8 cellular contexts compared by ENCODE assay signal in the genomic region with DNA sequence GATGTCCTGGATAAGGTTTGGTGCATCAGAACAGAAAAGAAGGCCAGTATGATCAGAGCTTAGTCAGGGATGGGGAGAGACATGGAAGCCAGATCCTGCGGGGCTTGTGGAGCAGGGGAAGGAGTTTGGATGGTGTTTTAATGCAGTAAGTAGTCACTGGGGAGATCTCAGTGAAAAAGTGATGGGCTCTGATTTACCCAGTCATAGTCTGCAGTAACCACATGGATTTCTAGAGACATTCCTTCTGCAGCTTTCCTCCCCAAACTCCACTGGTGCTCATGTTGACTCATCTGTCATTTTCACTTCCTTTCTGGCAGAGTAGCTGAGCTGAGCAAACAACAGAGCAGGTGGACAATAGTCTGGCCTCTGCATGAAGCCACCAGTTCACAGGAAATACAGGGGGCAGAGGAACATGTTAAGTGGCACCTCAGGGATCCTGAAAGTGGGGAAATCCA.
DNase-seq lines count a peak whose midpoint lies in the region; ATAC-seq and TF ChIP-seq lines count a peak whose summit lies in the region.

No MANE protein-coding gene starts in this region.

- no peak overlapping the region for H3K4me3 ChIP-seq in transverse colon
- H3K4me3 ChIP-seq in psoas muscle: no peak overlapping the region

- peaks cover 8% of the 10 kb centered on the region for H3K36me3 Mint-ChIP-seq in activated CD4-positive, alpha-beta memory T cell treated with anti-CD3 and anti-CD28 coated beads for 36 hours
- peaks cover 2% of the 10 kb centered on the region for H3K36me3 Mint-ChIP-seq in activated CD4-positive, alpha-beta memory T cell treated with anti-CD3 and anti-CD28 coated beads, Interleukin-2, amount 10 ng/mL, durations not matched to agents 7 days and 5 days (ENCODE audit: low read depth)
- H3K36me3 Mint-ChIP-seq in dendritic cell treated with granulocyte-macrophage colony-stimulating factor and Interleukin-4, amounts not matched to agents 40 ng/mL and 50 ng/mL, for 4 days (ENCODE audit: low read depth): peaks cover 42% of the 10 kb centered on the region

- no peaks in the 10 kb centered on the region for H3K27me3 Mint-ChIP-seq in activated CD4-positive, alpha-beta memory T cell treated with anti-CD3 and anti-CD28 coated beads for 36 hours
- no peaks in the 10 kb centered on the region for H3K27me3 Mint-ChIP-seq in activated CD4-positive, alpha-beta memory T cell treated with anti-CD3 and anti-CD28 coated beads, Interleukin-2, amount 10 ng/mL, durations not matched to agents 7 days and 5 days
- no peaks in the 10 kb centered on the region for H3K27me3 Mint-ChIP-seq in dendritic cell treated with granulocyte-macrophage colony-stimulating factor and Interleukin-4, amounts not matched to agents 40 ng/mL and 50 ng/mL, for 4 days

- POLR2A ChIA-PET in activated CD4-positive, alpha-beta memory T cell treated with anti-CD3 and anti-CD28 coated beads for 36 hours (lab: Charles Lee): interaction anchor here (1.8 to 2.1 kb wide), 2 partner anchors 31 to 77 kb away, joined by 6 to 8 read pairs; no protein-coding TSS in a partner anchor
- POLR2A ChIA-PET in activated CD4-positive, alpha-beta memory T cell treated with anti-CD3 and anti-CD28 coated beads, Interleukin-2, amount 10 ng/mL, durations not matched to agents 7 days and 5 days (lab: Charles Lee): no interaction called here

- H3K4me3 Mint-ChIP-seq in activated CD4-positive, alpha-beta memory T cell treated with anti-CD3 and anti-CD28 coated beads for 36 hours: no peak overlapping the region
- H3K4me3 Mint-ChIP-seq in activated CD4-positive, alpha-beta memory T cell treated with anti-CD3 and anti-CD28 coated beads, Interleukin-2, amount 10 ng/mL, durations not matched to agents 7 days and 5 days: no peak overlapping the region
- H3K4me3 Mint-ChIP-seq in dendritic cell treated with granulocyte-macrophage colony-stimulating factor and Interleukin-4, amounts not matched to agents 40 ng/mL and 50 ng/mL, for 4 days: no peak overlapping the region

- in situ Hi-C loops in transverse colon (cut with MboI; ENCODE audit: low pct_ligation_motif_present in 1 of 4, low pct_unique_long_range_greater_than_20kb in 1 of 4, low sequenced_read_pairs in 3 of 4): loop anchor here in 2 of 4 donors (25.0 kb wide), 2 partner anchors 168 to 193 kb away; partner anchors contain the start of genes SIPA1L3 (in 1 of the 2) and WDR87 (in 1 of the 2)

- peaks cover 3% of the 10 kb centered on the region for H3K9me3 Mint-ChIP-seq in activated CD4-positive, alpha-beta memory T cell treated with anti-CD3 and anti-CD28 coated beads for 36 hours
- H3K9me3 Mint-ChIP-seq in activated CD4-positive, alpha-beta memory T cell treated with anti-CD3 and anti-CD28 coated beads, Interleukin-2, amount 10 ng/mL, durations not matched to agents 7 days and 5 days: peaks cover 4% of the 10 kb centered on the region
- no peaks in the 10 kb centered on the region for H3K9me3 Mint-ChIP-seq in dendritic cell treated with granulocyte-macrophage colony-stimulating factor and Interleukin-4, amounts not matched to agents 40 ng/mL and 50 ng/mL, for 4 days

- no peaks in the 10 kb centered on the region for H3K9me3 ChIP-seq in transverse colon
- no peaks in the 10 kb centered on the region for H3K9me3 ChIP-seq in psoas muscle

- H3K4me1 ChIP-seq in transverse colon (peaks cover 0 to 5% (median 3%) of the 10 kb centered on the region in 4 donors), psoas muscle (no peaks in the 10 kb centered on the region)

- no peak for TF ChIP-seq EP300 in transverse colon (IDR thresholded peaks at IDR 0.05; ENCODE audit: low read depth)

- peak; percentile 73 for ATAC-seq in HG02798 (IDR thresholded peaks at IDR 0.05; ENCODE audit: poor library complexity, unreplicated experiment)
- ATAC-seq in psoas muscle: no peak

- H3K4me1 Mint-ChIP-seq in activated CD4-positive, alpha-beta memory T cell treated with anti-CD3 and anti-CD28 coated beads for 36 hours (ENCODE audit: low read depth): peaks cover 16% of the 10 kb centered on the region
- H3K4me1 Mint-ChIP-seq in activated CD4-positive, alpha-beta memory T cell treated with anti-CD3 and anti-CD28 coated beads, Interleukin-2, amount 10 ng/mL, durations not matched to agents 7 days and 5 days: peaks cover 13% of the 10 kb centered on the region
- H3K4me1 Mint-ChIP-seq in dendritic cell treated with granulocyte-macrophage colony-stimulating factor and Interleukin-4, amounts not matched to agents 40 ng/mL and 50 ng/mL, for 4 days (ENCODE audit: low read depth): peaks cover 29% of the 10 kb centered on the region

- intact Hi-C loops in activated CD4-positive, alpha-beta memory T cell treated with anti-CD3 and anti-CD28 coated beads for 36 hours (cut with micrococcal nuclease): loop anchor here (2.0 kb wide), 1 partner anchor 77 kb away; no protein-coding TSS in a partner anchor
- intact Hi-C loops in dendritic cell treated with granulocyte-macrophage colony-stimulating factor and Interleukin-4, amounts not matched to agents 40 ng/mL and 50 ng/mL, for 4 days (cut with micrococcal nuclease): loop anchor here (5.0 kb wide), 2 partner anchors 48 to 173 kb away; partner anchors contain the start of genes SIPA1L3 and WDR87
- intact Hi-C loops in transverse colon (cut with DNase I; ENCODE audit: low total_unique reads) (no loop called here), psoas muscle (cut with DNase I) (no loop called here)

- H3K27me3 ChIP-seq in transverse colon (no peaks in the 10 kb centered on the region), psoas muscle (ENCODE audit: insufficient read depth in 3 of 3, low read length in 2 of 3) (no peaks in the 10 kb centered on the region)

- TF ChIP-seq CTCF in transverse colon (IDR thresholded peaks at IDR 0.05) (no peak), psoas muscle (IDR thresholded peaks at IDR 0.05) (no peak)

- peak; percentile 19 for DNase-seq in activated CD4-positive, alpha-beta memory T cell treated with anti-CD3 and anti-CD28 coated beads for 36 hours
- DNase-seq in activated CD4-positive, alpha-beta memory T cell treated with anti-CD3 and anti-CD28 coated beads, Interleukin-2, amount 10 ng/mL, durations not matched to agents 7 days and 5 days: no peak
- DNase-seq in NCI-H510A (lab: John Stamatoyannopoulos, UW): peak; percentile 47
- DNase-seq in pulmonary artery endothelial cell (ENCODE audit: low read depth, low spot score): peak; percentile 43
- no peak for DNase-seq in transverse colon
- DNase-seq in psoas muscle: no peak

- WGBS in transverse colon (ENCODE audit: low coverage in 1 of 2), 2 donors: 54 to 80% methylated on average over 1 of the region's 1 CpG
- 35 to 67% (median 56%) methylated on average over 1 of the region's 1 CpG for WGBS in psoas muscle, 3 donors

- peak overlapping the region; percentile 54 for H3K27ac Mint-ChIP-seq in activated CD4-positive, alpha-beta memory T cell treated with anti-CD3 and anti-CD28 coated beads for 36 hours
- no peak overlapping the region for H3K27ac Mint-ChIP-seq in activated CD4-positive, alpha-beta memory T cell treated with anti-CD3 and anti-CD28 coated beads, Interleukin-2, amount 10 ng/mL, durations not matched to agents 7 days and 5 days
- H3K27ac Mint-ChIP-seq in dendritic cell treated with granulocyte-macrophage colony-stimulating factor and Interleukin-4, amounts not matched to agents 40 ng/mL and 50 ng/mL, for 4 days: peak overlapping the region; percentile 88

- peaks cover 0 to 13% (median 5%) of the 10 kb centered on the region in 4 donors for H3K36me3 ChIP-seq in transverse colon
- peaks cover 0 to 17% of the 10 kb centered on the region in 2 donors for H3K36me3 ChIP-seq in psoas muscle (ENCODE audit: insufficient read depth in 1 of 2, low read depth in 1 of 2)

- CTCF ChIA-PET in activated CD4-positive, alpha-beta memory T cell treated with anti-CD3 and anti-CD28 coated beads for 36 hours (lab: Charles Lee): interaction anchor here (1.0 to 1.7 kb wide), 4 partner anchors 15 to 177 kb away, joined by 3 to 11 read pairs (median 6); partner anchors contain the start of genes SIPA1L3 and WDR87
- CTCF ChIA-PET in activated CD4-positive, alpha-beta memory T cell treated with anti-CD3 and anti-CD28 coated beads, Interleukin-2, amount 10 ng/mL, durations not matched to agents 7 days and 5 days (lab: Charles Lee): interaction anchor here (0.6 kb wide), 1 partner anchor 18 kb away, joined by 4 read pairs; no protein-coding TSS in a partner anchor

- TF ChIP-seq POLR2A in transverse colon (IDR thresholded peaks at IDR 0.05): no peak

- H3K27ac ChIP-seq in transverse colon (no peak overlapping the region), psoas muscle (no peak overlapping the region)

Comparison
In these comparisons a context has a peak if more than half of its experiments do, and no peak if none do; other contexts are left out.
1. DNase-seq: peak in activated CD4-positive, alpha-beta memory T cell treated with anti-CD3 and anti-CD28 coated beads for 36 hours (single experiment), NCI-H510A (single experiment) and pulmonary artery endothelial cell (single experiment); none in activated CD4-positive, alpha-beta memory T cell treated with anti-CD3 and anti-CD28 coated beads, Interleukin-2, amount 10 ng/mL, durations not matched to agents 7 days and 5 days (single experiment), transverse colon (single experiment) and psoas muscle (0 of 2).
2. intact Hi-C loops: an anchor here in activated CD4-positive, alpha-beta memory T cell treated with anti-CD3 and anti-CD28 coated beads for 36 hours (2.0 kb wide) and dendritic cell treated with granulocyte-macrophage colony-stimulating factor and Interleukin-4, amounts not matched to agents 40 ng/mL and 50 ng/mL, for 4 days (5.0 kb wide); none called in transverse colon and psoas muscle.